Comparison of ENCODE assay signal across 9 cellular contexts in genomic region chr12:121530600-121531355, GRCh38. TPM values are rescaled to one million over a fixed set of nuclear protein-coding genes. Genes with fewer than 3 reads are reported as not detected.
A peak's percentile ranks its signal among the peaks of the same experiment; 100 is the strongest.
DNase-seq lines count a peak whose midpoint lies in the region; ATAC-seq, FAIRE-seq and TF ChIP-seq lines count a peak whose summit lies in the region.
"Had no signal": no experiment of that assay in that cellular context is flagged by ENCODE, and none has a peak within 500 bp of the region (broad histone marks: within the 10 kb centered on the region; RNA-seq: fewer than 3 reads in every experiment).

No MANE protein-coding gene starts in this region.

- H3K27ac ChIP-seq in endothelial cell of umbilical vein (ENCODE audit: insufficient read depth, low read depth, low read length), result no peak overlapping the region
- H3K27ac ChIP-seq in tibial artery, result no peak overlapping the region
- H3K27ac ChIP-seq: SK-N-MC had no signal

- H3K79me2 ChIP-seq in endothelial cell of umbilical vein (ENCODE audit: control insufficient read depth, insufficient read depth, low read length), result no peaks in the 10 kb centered on the region

- peaks cover 0 to 12% of the 10 kb centered on the region in 2 experiments for H3K36me3 ChIP-seq in endothelial cell of umbilical vein (ENCODE audit: control insufficient read depth in 2 of 2, extremely low read depth in 1 of 2, insufficient read depth in 2 of 2, low read length in 2 of 2)
- peaks cover 0 to 25% (median 0%) of the 10 kb centered on the region in 3 donors for H3K36me3 ChIP-seq in tibial artery

- H3K27me3 ChIP-seq in endothelial cell of umbilical vein (ENCODE audit: control insufficient read depth in 2 of 2, insufficient read depth in 2 of 2, low read length in 2 of 2) (no peaks in the 10 kb centered on the region), tibial artery (no peaks in the 10 kb centered on the region)

- intact Hi-C loops in endothelial cell of umbilical vein (cut with micrococcal nuclease), result loop anchor here (1.0 kb wide), 1 partner anchor 30 kb away; no protein-coding TSS in a partner anchor
- intact Hi-C loops in tibial artery (cut with DNase I; ENCODE audit: low total_unique reads), result no loop called here

- no peak overlapping the region for H3K4me3 Mint-ChIP-seq in neural crest cell

- no peak for TF ChIP-seq POLR2A in endothelial cell of umbilical vein (IDR thresholded peaks at IDR 0.05; ENCODE audit: low read depth, low read length)

- H3K4me3 ChIP-seq in endothelial cell of umbilical vein (replicated peaks in 1 of 3; ENCODE audit: insufficient read depth in 1 of 3, low read depth in 1 of 3, low read length in 3 of 3) (no peak overlapping the region), tibial artery (no peak overlapping the region)
- H3K4me3 ChIP-seq: SK-N-MC had no signal

- H3K4me1 ChIP-seq in endothelial cell of umbilical vein (ENCODE audit: control insufficient read depth, extremely low read depth, insufficient read depth, low read length) (peaks cover 3% of the 10 kb centered on the region), tibial artery (peaks cover 0 to 8% (median 5%) of the 10 kb centered on the region in 4 donors)

- no peaks in the 10 kb centered on the region for H4K20me1 ChIP-seq in endothelial cell of umbilical vein (replicated peaks; ENCODE audit: control insufficient read depth, extremely low read depth, insufficient read depth, low read length)

- dilution Hi-C loops in endothelial cell of umbilical vein (cut with MboI; ENCODE audit: extremely low pct_ligation_motif_present, low sequenced_read_pairs), result no loop called here

- POLR2A ChIA-PET in endothelial cell of umbilical vein (lab: Charles Lee), result interaction anchor here (0.6 kb wide), 1 partner anchor 91 kb away, joined by 9 read pairs; no protein-coding TSS in a partner anchor

- H3K27ac Mint-ChIP-seq in neural crest cell (ENCODE audit: unreplicated experiment), result peak overlapping the region; percentile 92

- H2AFZ ChIP-seq in endothelial cell of umbilical vein (ENCODE audit: low read depth, low read length), result peak overlapping the region; percentile 68

- H3K4me2 ChIP-seq in endothelial cell of umbilical vein (ENCODE audit: insufficient read depth, low read length), result no peak overlapping the region

- H3K9me1 ChIP-seq in endothelial cell of umbilical vein (replicated peaks; ENCODE audit: control insufficient read depth, extremely low read depth, insufficient read depth, low read length), result no peaks in the 10 kb centered on the region

- ATAC-seq in GM19351 (IDR thresholded peaks at IDR 0.05; ENCODE audit: unreplicated experiment), result no peak

- H3K27me3 Mint-ChIP-seq in neural crest cell (ENCODE audit: low read depth), result no peaks in the 10 kb centered on the region

- peak; percentile 64 for DNase-seq in GF-D8 (lab: John Stamatoyannopoulos, UW)
- DNase-seq in Kasumi-1 (lab: John Stamatoyannopoulos, UW), result peak; percentile 82 to 85
- DNase-seq in activated CD4-positive, alpha-beta T cell treated with anti-CD3 and anti-CD28 coated beads, Interleukin-2, amount 50 U/mL, for 48 hours, result peak; percentile 59 to 65
- peak; percentile 72 for DNase-seq in endothelial cell of umbilical vein (ENCODE audit: low read depth, low spot score)
- no peak for DNase-seq in neural crest cell (ENCODE audit: low read depth, low spot score)
- DNase-seq in tibial artery, result peak; percentile 77 to 86
- no peak for DNase-seq in D721Med (ENCODE audit: insufficient read length, low spot score)

- H3K4me1 Mint-ChIP-seq in neural crest cell, result peaks cover 28% of the 10 kb centered on the region

- H3K9ac ChIP-seq in endothelial cell of umbilical vein (replicated peaks; ENCODE audit: extremely low read depth, insufficient read depth, low read length), result no peak overlapping the region

- H3K9me3 ChIP-seq in endothelial cell of umbilical vein (replicated peaks; ENCODE audit: control insufficient read depth, insufficient read depth, low read length) (no peaks in the 10 kb centered on the region), tibial artery (no peaks in the 10 kb centered on the region)

- TF ChIP-seq CTCF in endothelial cell of umbilical vein (IDR thresholded peaks at IDR 0.05; ENCODE audit: extremely low read depth in 1 of 2, insufficient read depth in 1 of 2, low read depth in 1 of 2, low read length in 2 of 2), result no peak
- TF ChIP-seq CTCF in neural crest cell (conservative IDR thresholded peaks at IDR 0.05), result no peak
- no peak for TF ChIP-seq CTCF in tibial artery (IDR thresholded peaks at IDR 0.05)
- TF ChIP-seq CTCF in D721Med (IDR thresholded peaks at IDR 0.05; ENCODE audit: insufficient read depth, missing control alignments), result no peak

- BruUV-seq in endothelial cell of umbilical vein (replicated peaks; lab: Mats Ljungman, UMichigan), result no TSS peak

- CTCF ChIA-PET in endothelial cell of umbilical vein (lab: Charles Lee), result interaction anchor here (1.1 to 1.4 kb wide), 3 partner anchors 22 to 138 kb away, joined by 3 to 9 read pairs (median 4); no protein-coding TSS in a partner anchor

- H3K9me3 Mint-ChIP-seq in neural crest cell, result no peaks in the 10 kb centered on the region

- FAIRE-seq in endothelial cell of umbilical vein (lab: Jason Lieb, UNC), result peak; percentile 79
- no peak for FAIRE-seq in D721Med (lab: Jason Lieb, UNC)

- peaks cover 4% of the 10 kb centered on the region for H3K36me3 Mint-ChIP-seq in neural crest cell (ENCODE audit: low read depth)

TF ChIP-seq in endothelial cell of umbilical vein, 7 proteins besides CTCF, POLR2A, EP300 and RAD21:
- TF ChIP-seq POLR2AphosphoS5 (IDR thresholded peaks at IDR 0.05; ENCODE audit: insufficient read depth, low read depth, low read length), result no peak
- TF ChIP-seq JUN (IDR thresholded peaks at IDR 0.05; ENCODE audit: borderline replicate concordance, insufficient read depth, insufficient read length, low read depth), result no peak
- no peak for TF ChIP-seq FOS (IDR thresholded peaks at IDR 0.05; ENCODE audit: borderline replicate concordance, insufficient read depth, low read length)
- TF ChIP-seq EZH2 (IDR thresholded peaks at IDR 0.05; ENCODE audit: borderline replicate concordance, low read depth, low read length, severe bottlenecking), result no peak

RNA-seq across cellular contexts. Expression of gene KDM2B, which starts 50.0 kb away (rescaled TPM):
- total RNA-seq in endothelial cell of umbilical vein (34.3 and 37.3 TPM in 2 replicates), neural crest cell (79.2 and 85.6 TPM in 2 replicates)
- 26.8 and 31.5 TPM in 2 replicates for polyA plus RNA-seq in endothelial cell of umbilical vein
- 17.6 and 17.9 TPM in 2 replicates for polyA plus RNA-seq in endothelial cell of umbilical vein (2011; cell fraction: cytosol; rRNA removed)
- polyA plus RNA-seq in endothelial cell of umbilical vein (2011; cell fraction: nucleus; rRNA removed), result 54.2 and 60.1 TPM in 2 replicates
- 26.1 and 28.2 TPM in 2 replicates for polyA plus RNA-seq in endothelial cell of umbilical vein (2012)
- polyA minus RNA-seq in endothelial cell of umbilical vein, result 42.0 and 54.5 TPM in 2 replicates
- polyA minus RNA-seq in endothelial cell of umbilical vein (2011; cell fraction: cytosol; rRNA and poly(A)+ RNA removed), result 11.4 TPM
- 23.8 and 26.3 TPM in 2 replicates for polyA minus RNA-seq in endothelial cell of umbilical vein (2011; cell fraction: nucleus; rRNA and poly(A)+ RNA removed)

Comparison
In these comparisons a context has a peak if more than half of its experiments do, and no peak if none do; other contexts are left out.
1. DNase-seq: peak in GF-D8 (single experiment), Kasumi-1 (2 of 2), activated CD4-positive, alpha-beta T cell treated with anti-CD3 and anti-CD28 coated beads, Interleukin-2, amount 50 U/mL, for 48 hours (2 of 2), endothelial cell of umbilical vein (single experiment) and tibial artery (2 of 2); none in neural crest cell (single experiment) and D721Med (single experiment).